1 cellular context compared by ENCODE assay signal in genomic region chr6:31575335-31575901, GRCh38.
TF ChIP-seq lines count a peak whose summit lies in the region.

TNF (plus strand) TSS chr6:31575565; CDS start chr6:31575742, 177 bp downstream.

TF ChIP-seq in GM12878, 131 proteins besides CTCF, POLR2A, EP300 and RAD21 (continued from another document):
- TF ChIP-seq ZBTB33 (IDR thresholded peaks at IDR 0.05) (no peak), SMAD1 (IDR thresholded peaks at IDR 0.05; ENCODE audit: low read depth, partially characterized antibody) (peak; percentile 80), EGR1 (IDR thresholded peaks at IDR 0.05; ENCODE audit: borderline replicate concordance in 1 of 2, low read depth in 2 of 2, low read length in 2 of 2) (peak in 1 of 2 experiments; percentile 91; a peak in 2 of 3 replicates), TAF1 (IDR thresholded peaks at IDR 0.05; ENCODE audit: borderline replicate concordance, low read depth, low read length) (peak; percentile 94; the same call in 1 of the 2 replicates), CEBPZ (IDR thresholded peaks at IDR 0.05; ENCODE audit: low read depth, low read length) (0 out of 2 replicates have a peak, but pooled peaks have one; percentile 8), SMARCA5 (IDR thresholded peaks at IDR 0.05) (0 out of 2 replicates have a peak, but pooled peaks have one; percentile 1), MEF2A (IDR thresholded peaks at IDR 0.05; ENCODE audit: insufficient read depth, low read depth, low read length) (0 out of 2 replicates have a peak, but pooled peaks have one; percentile 50), SPI1 (IDR thresholded peaks at IDR 0.05; ENCODE audit: borderline replicate concordance, insufficient read depth, low read depth, low read length) (peak; percentile 52; the same call in 1 of the 2 replicates), ATF3 (IDR thresholded peaks at IDR 0.05; ENCODE audit: borderline replicate concordance, extremely low read depth, low read depth, low read length) (no peak), EED (IDR thresholded peaks at IDR 0.05; ENCODE audit: low read depth) (peak; percentile 87; the same call in 1 of the 2 replicates), PKNOX1 (IDR thresholded peaks at IDR 0.05) (peak; percentile 51), BHLHE40 (IDR thresholded peaks at IDR 0.05; ENCODE audit: borderline replicate concordance in 1 of 2, low read depth in 2 of 2, low read length in 1 of 2) (peak; percentile 39 to 56; a peak in 2 of 4 replicates), NR2F1 (conservative IDR thresholded peaks at IDR 0.05) (0 out of 2 replicates have a peak, but pooled peaks have one; percentile 22), CREM (IDR thresholded peaks at IDR 0.05; ENCODE audit: low read depth) (peak; percentile 21; the same call in 1 of the 2 replicates), ZZZ3 (IDR thresholded peaks at IDR 0.05; ENCODE audit: control insufficient read depth, insufficient read length, low read depth) (no peak), ZSCAN29 (IDR thresholded peaks at IDR 0.05) (no peak), NBN (IDR thresholded peaks at IDR 0.05) (peak; percentile 57; the same call in 1 of the 2 replicates), SMAD5 (IDR thresholded peaks at IDR 0.05; ENCODE audit: low read depth) (peak; percentile 99), RELA (IDR thresholded peaks at IDR 0.05; ENCODE audit: borderline replicate concordance, partially characterized antibody) (peak; percentile 51), MYB (IDR thresholded peaks at IDR 0.05; ENCODE audit: borderline replicate concordance, low read depth, low read length) (no peak), HDAC2 (IDR thresholded peaks at IDR 0.05) (no peak), NRF1 (conservative IDR thresholded peaks at IDR 0.05; ENCODE audit: low read depth, low read length) (no peak), ZNF274 (IDR thresholded peaks at IDR 0.05; ENCODE audit: insufficient read depth, insufficient read length) (no peak), TBL1XR1 (IDR thresholded peaks at IDR 0.05; ENCODE audit: low read depth, low read length) (peak; percentile 65; the same call in 1 of the 2 replicates), HDAC6 (IDR thresholded peaks at IDR 0.05; ENCODE audit: unreplicated experiment) (peak; percentile 90), POU2F2 (IDR thresholded peaks at IDR 0.05; ENCODE audit: borderline replicate concordance, low read depth, low read length) (peak; percentile 98), ESRRA (IDR thresholded peaks at IDR 0.05; ENCODE audit: low read length) (no peak), CEBPB (IDR thresholded peaks at IDR 0.05; ENCODE audit: borderline replicate concordance in 1 of 2, low read depth in 2 of 2, low read length in 2 of 2) (no peak), ATF7 (IDR thresholded peaks at IDR 0.05; ENCODE audit: low read depth) (peak; percentile 89), RCOR1 (conservative IDR thresholded peaks at IDR 0.05; ENCODE audit: low read depth, low read length) (peak; percentile 80; the same call in 1 of the 2 replicates), TCF3 (IDR thresholded peaks at IDR 0.05; ENCODE audit: borderline replicate concordance, insufficient read depth, low read depth, low read length) (peak; percentile 90; the same call in 1 of the 2 replicates), STAT1 (conservative IDR thresholded peaks at IDR 0.05) (no peak), FOS (IDR thresholded peaks at IDR 0.05; ENCODE audit: borderline replicate concordance, extremely low read depth, insufficient read length) (no peak), SIN3A (IDR thresholded peaks at IDR 0.05; ENCODE audit: low read depth, low read length) (peak; percentile 70; the same call in 1 of the 2 replicates), CHD2 (IDR thresholded peaks at IDR 0.05; ENCODE audit: borderline replicate concordance, low read depth, low read length) (0 out of 2 replicates have a peak, but pooled peaks have one; percentile 8), MLLT1 (IDR thresholded peaks at IDR 0.05) (peak; percentile 81), GATAD2B (conservative IDR thresholded peaks at IDR 0.05; ENCODE audit: low read depth) (peak; percentile 50; the same call in 1 of the 2 replicates), CBX3 (IDR thresholded peaks at IDR 0.05; ENCODE audit: borderline replicate concordance, low read depth) (no peak)
- TF ChIP-seq, protein P1, sequence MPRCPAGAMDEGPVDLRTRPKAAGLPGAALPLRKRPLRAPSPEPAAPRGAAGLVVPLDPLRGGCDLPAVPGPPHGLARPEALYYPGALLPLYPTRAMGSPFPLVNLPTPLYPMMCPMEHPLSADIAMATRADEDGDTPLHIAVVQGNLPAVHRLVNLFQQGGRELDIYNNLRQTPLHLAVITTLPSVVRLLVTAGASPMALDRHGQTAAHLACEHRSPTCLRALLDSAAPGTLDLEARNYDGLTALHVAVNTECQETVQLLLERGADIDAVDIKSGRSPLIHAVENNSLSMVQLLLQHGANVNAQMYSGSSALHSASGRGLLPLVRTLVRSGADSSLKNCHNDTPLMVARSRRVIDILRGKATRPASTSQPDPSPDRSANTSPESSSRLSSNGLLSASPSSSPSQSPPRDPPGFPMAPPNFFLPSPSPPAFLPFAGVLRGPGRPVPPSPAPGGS (IDR thresholded peaks at IDR 0.05; ENCODE audit: borderline replicate concordance, insufficient read depth, low read depth, low read length, poor library complexity, severe bottlenecking), result peak; percentile 66
- TF ChIP-seq, protein P2, sequence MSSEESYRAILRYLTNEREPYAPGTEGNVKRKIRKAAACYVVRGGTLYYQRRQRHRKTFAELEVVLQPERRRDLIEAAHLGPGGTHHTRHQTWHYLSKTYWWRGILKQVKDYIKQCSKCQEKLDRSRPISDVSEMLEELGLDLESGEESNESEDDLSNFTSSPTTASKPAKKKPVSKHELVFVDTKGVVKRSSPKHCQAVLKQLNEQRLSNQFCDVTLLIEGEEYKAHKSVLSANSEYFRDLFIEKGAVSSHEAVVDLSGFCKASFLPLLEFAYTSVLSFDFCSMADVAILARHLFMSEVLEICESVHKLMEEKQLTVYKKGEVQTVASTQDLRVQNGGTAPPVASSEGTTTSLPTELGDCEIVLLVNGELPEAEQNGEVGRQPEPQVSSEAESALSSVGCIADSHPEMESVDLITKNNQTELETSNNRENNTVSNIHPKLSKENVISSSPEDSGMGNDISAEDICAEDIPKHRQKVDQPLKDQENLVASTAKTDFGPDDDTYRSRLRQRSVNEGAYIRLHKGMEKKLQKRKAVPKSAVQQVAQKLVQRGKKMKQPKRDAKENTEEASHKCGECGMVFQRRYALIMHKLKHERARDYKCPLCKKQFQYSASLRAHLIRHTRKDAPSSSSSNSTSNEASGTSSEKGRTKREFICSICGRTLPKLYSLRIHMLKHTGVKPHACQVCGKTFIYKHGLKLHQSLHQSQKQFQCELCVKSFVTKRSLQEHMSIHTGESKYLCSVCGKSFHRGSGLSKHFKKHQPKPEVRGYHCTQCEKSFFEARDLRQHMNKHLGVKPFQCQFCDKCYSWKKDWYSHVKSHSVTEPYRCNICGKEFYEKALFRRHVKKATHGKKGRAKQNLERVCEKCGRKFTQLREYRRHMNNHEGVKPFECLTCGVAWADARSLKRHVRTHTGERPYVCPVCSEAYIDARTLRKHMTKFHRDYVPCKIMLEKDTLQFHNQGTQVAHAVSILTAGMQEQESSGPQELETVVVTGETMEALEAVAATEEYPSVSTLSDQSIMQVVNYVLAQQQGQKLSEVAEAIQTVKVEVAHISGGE (CRISPR knock-in tag; IDR thresholded peaks at IDR 0.05), result no peak
- TF ChIP-seq, protein P3, sequence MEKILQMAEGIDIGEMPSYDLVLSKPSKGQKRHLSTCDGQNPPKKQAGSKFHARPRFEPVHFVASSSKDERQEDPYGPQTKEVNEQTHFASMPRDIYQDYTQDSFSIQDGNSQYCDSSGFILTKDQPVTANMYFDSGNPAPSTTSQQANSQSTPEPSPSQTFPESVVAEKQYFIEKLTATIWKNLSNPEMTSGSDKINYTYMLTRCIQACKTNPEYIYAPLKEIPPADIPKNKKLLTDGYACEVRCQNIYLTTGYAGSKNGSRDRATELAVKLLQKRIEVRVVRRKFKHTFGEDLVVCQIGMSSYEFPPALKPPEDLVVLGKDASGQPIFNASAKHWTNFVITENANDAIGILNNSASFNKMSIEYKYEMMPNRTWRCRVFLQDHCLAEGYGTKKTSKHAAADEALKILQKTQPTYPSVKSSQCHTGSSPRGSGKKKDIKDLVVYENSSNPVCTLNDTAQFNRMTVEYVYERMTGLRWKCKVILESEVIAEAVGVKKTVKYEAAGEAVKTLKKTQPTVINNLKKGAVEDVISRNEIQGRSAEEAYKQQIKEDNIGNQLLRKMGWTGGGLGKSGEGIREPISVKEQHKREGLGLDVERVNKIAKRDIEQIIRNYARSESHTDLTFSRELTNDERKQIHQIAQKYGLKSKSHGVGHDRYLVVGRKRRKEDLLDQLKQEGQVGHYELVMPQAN (conservative IDR thresholded peaks at IDR 0.05), result peak; percentile 61; the same call in 1 of the 2 replicates
